Comparison of ENCODE assay signal across 1 cellular context in the genomic region with DNA sequence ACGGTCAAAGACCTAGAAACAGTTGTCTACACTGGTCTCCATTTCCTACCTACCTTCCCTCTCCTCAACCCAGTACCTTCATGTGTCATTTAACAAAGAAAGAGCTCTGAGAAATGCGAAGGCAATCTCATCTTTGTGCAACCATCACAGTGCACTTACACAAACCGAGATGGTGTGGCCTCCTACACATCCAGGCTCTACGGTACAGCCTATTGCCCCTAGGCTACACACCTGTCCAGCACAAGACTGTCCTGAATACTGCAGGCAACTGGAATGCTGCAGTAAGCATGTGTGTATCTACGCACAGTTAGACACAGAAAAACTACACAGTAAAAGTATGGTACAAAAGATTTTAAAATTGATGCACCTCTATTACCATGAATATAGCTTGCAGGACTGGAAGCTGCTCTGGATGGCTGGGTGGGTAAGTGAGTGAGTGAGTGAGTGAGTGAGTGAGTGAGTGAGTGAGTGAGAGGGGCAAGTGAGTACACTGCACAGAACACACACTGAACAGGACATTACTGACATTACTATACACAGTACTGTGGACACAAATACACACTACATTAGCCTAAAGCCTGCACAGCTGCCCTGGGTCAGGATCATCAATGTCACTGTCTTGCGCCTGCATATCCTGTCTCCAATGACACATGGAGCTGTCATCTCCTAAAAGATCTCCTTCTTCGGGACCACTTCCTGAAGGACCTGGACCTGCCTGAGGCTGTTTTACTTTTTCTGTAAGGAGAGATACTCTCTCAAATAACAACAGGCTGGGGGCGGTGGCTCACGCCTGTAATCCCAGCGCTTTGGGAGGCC.
TF ChIP-seq lines count a peak whose summit lies in the region.

No MANE protein-coding gene starts in this region.

TF ChIP-seq in GM12878, 131 proteins besides CTCF, POLR2A, EP300 and RAD21:
- TF ChIP-seq KDM1A (IDR thresholded peaks at IDR 0.05; ENCODE audit: borderline replicate concordance), result no peak
- TF ChIP-seq ZSCAN29 (IDR thresholded peaks at IDR 0.05), result no peak
- TF ChIP-seq KAT2A (conservative IDR thresholded peaks at IDR 0.05; ENCODE audit: control insufficient read depth, low read depth, low read length), result no peak
- no peak for TF ChIP-seq CBFB (IDR thresholded peaks at IDR 0.05; ENCODE audit: low read depth)
- no peak for TF ChIP-seq BACH1 (IDR thresholded peaks at IDR 0.05; ENCODE audit: borderline replicate concordance)
